In genomic region chr21:40165671-40166070, GRCh38 we compare ENCODE assay signal across 16 cellular contexts.
"Had no signal": no experiment of that assay in that cellular context is flagged by ENCODE, and none has a peak within 500 bp of the region (broad histone marks: within the 10 kb centered on the region; RNA-seq: fewer than 3 reads in every experiment).

No MANE protein-coding gene starts in this region.

- H2AFZ ChIP-seq: parathyroid adenoma had no signal

- DNase-seq: activated CD4-positive, alpha-beta T cell treated with anti-CD3 and anti-CD28 coated beads for 48 hours; activated CD8-positive, alpha-beta memory T cell treated with anti-CD3 and anti-CD28 coated beads, Interleukin-2, amount 50 U/mL, for 48 hours; activated CD8-positive, alpha-beta T cell treated with anti-CD3 and anti-CD28 coated beads, Interleukin-2, amount 10 ng/mL, durations not matched to agents 7 days and 5 days; activated naive CD4-positive, alpha-beta T cell treated with Interleukin-2 at 50 U/mL for 16 hours; body of pancreas; esophagus squamous epithelium; foreskin fibroblast; glutamatergic neuron; mesenchymal stem cell; nephron progenitor cell; thyroid gland; uterus had no signal

- H3K9me3 ChIP-seq: body of pancreas, esophagus squamous epithelium, thyroid gland, uterus had no signal

- H3K27ac ChIP-seq: body of pancreas, esophagus squamous epithelium, parathyroid adenoma, skin epidermis, thyroid gland, uterus had no signal

- H3K79me2 ChIP-seq: parathyroid adenoma had no signal

- H3K27me3 Mint-ChIP-seq: dendritic cell treated with granulocyte-macrophage colony-stimulating factor and Interleukin-4, amounts not matched to agents 40 ng/mL and 50 ng/mL, for 4 days had no signal

- H3K27ac Mint-ChIP-seq: activated CD8-positive, alpha-beta T cell treated with anti-CD3 and anti-CD28 coated beads, Interleukin-2, amount 10 ng/mL, durations not matched to agents 7 days and 5 days; activated T-helper 1 cell treated with anti-CD3 and anti-CD28 coated beads, Interleukin-12 subunit alpha, Interleukin-12 subunit beta, Interleukin-2, Interleukin-4 antibody, amounts not matched to agents 30 ng/mL and 10 ng/mL and 1 ng/mL, durations not matched to agents 14 hours and 24 hours and 36 hours; dendritic cell treated with granulocyte-macrophage colony-stimulating factor and Interleukin-4, amounts not matched to agents 40 ng/mL and 50 ng/mL, for 4 days; nephron progenitor cell had no signal

- H3K4me1 ChIP-seq: body of pancreas, esophagus squamous epithelium, parathyroid adenoma, thyroid gland, uterus had no signal

- H3K9ac ChIP-seq: parathyroid adenoma had no signal

- H3K36me3 ChIP-seq: esophagus squamous epithelium, thyroid gland, uterus had no signal

- H3K27me3 ChIP-seq: body of pancreas, esophagus squamous epithelium, thyroid gland, uterus had no signal

- H3K4me3 ChIP-seq: body of pancreas, esophagus squamous epithelium, skin epidermis, thyroid gland, uterus had no signal

- H3K4me1 Mint-ChIP-seq: nephron progenitor cell had no signal

- H3K4me3 Mint-ChIP-seq: activated CD8-positive, alpha-beta T cell treated with anti-CD3 and anti-CD28 coated beads, Interleukin-2, amount 10 ng/mL, durations not matched to agents 7 days and 5 days; activated T-helper 1 cell treated with anti-CD3 and anti-CD28 coated beads, Interleukin-12 subunit alpha, Interleukin-12 subunit beta, Interleukin-2, Interleukin-4 antibody, amounts not matched to agents 30 ng/mL and 10 ng/mL and 1 ng/mL, durations not matched to agents 14 hours and 24 hours and 36 hours; dendritic cell treated with granulocyte-macrophage colony-stimulating factor and Interleukin-4, amounts not matched to agents 40 ng/mL and 50 ng/mL, for 4 days; nephron progenitor cell had no signal

- H3K9me3 Mint-ChIP-seq: nephron progenitor cell had no signal
